Comparison of ENCODE assay signal across 12 cellular contexts in genomic region chr16:78183886-78184553, GRCh38.
DNase-seq lines count a peak whose midpoint lies in the region; ATAC-seq, FAIRE-seq and TF ChIP-seq lines count a peak whose summit lies in the region.
"Had no signal": no experiment of that assay in that cellular context is flagged by ENCODE, and none has a peak within 500 bp of the region (broad histone marks: within the 10 kb centered on the region; RNA-seq: fewer than 3 reads in every experiment).

No MANE protein-coding gene starts in this region.

- TF ChIP-seq EP300 in HepG2 (IDR thresholded peaks at IDR 0.05; ENCODE audit: low read depth in 2 of 2, low read length in 2 of 2) (no peak), HepG2 (CRISPR knock-in tag; IDR thresholded peaks at IDR 0.05; ENCODE audit: borderline replicate concordance) (no peak)

- intact Hi-C loops in HepG2 (cut with micrococcal nuclease; ENCODE audit: unreplicated experiment) (loop anchor here (10.0 kb wide), 1 partner anchor 59 kb away; no protein-coding TSS in a partner anchor), right lobe of liver (cut with DNase I) (no loop called here), aorta (cut with DNase I) (no loop called here)

- no peak for ATAC-seq in HepG2
- no peak for ATAC-seq in right lobe of liver
- no peak for ATAC-seq in aorta (ENCODE audit: low FRiP score)
- ATAC-seq: heart left ventricle had no signal

- POLR2A ChIA-PET in HepG2 (lab: Yijun Ruan, JAX) = no interaction called here

- H3K27me3 ChIP-seq in HepG2 (ENCODE audit: control insufficient read depth in 1 of 2, insufficient read depth in 2 of 2, low read length in 2 of 2) (no peaks in the 10 kb centered on the region), right lobe of liver (no peaks in the 10 kb centered on the region), aorta (ENCODE audit: control insufficient read depth in 1 of 2, insufficient read depth in 2 of 2, low read length in 1 of 2) (no peaks in the 10 kb centered on the region)
- H3K27me3 ChIP-seq: cardiac muscle cell, heart left ventricle had no signal

- CTCF ChIA-PET in HepG2 (lab: Yijun Ruan, JAX; ENCODE audit: low intra/inter-chr PET ratio, low total read pairs) = no interaction called here

- WGBS in HepG2 (ENCODE audit: low lambda C conversion rate) = 86% methylated on average over 13 of the region's 13 CpGs
- 76% methylated on average over 9 of the region's 13 CpGs for WGBS in right lobe of liver (ENCODE audit: insufficient coverage, low coverage, low lambda C conversion rate, missing lambda C conversion rate)
- 5 to 7% methylated on average over 13 of the region's 13 CpGs for WGBS in aorta, 2 donors

- H3K9me3 ChIP-seq in HepG2 (ENCODE audit: low read length) = no peaks in the 10 kb centered on the region
- no peaks in the 10 kb centered on the region for H3K9me3 ChIP-seq in right lobe of liver
- no peaks in the 10 kb centered on the region for H3K9me3 ChIP-seq in aorta (ENCODE audit: control insufficient read depth, low read length)
- H3K9me3 ChIP-seq: heart left ventricle had no signal

- H4K20me1 ChIP-seq in HepG2 (ENCODE audit: insufficient read depth, low read length) = no peaks in the 10 kb centered on the region

- no peak for TF ChIP-seq CTCF in HepG2 (CRISPR knock-in tag; IDR thresholded peaks at IDR 0.05)
- TF ChIP-seq CTCF in right lobe of liver (IDR thresholded peaks at IDR 0.05) = no peak
- no peak for TF ChIP-seq CTCF in VCaP (conservative IDR thresholded peaks at IDR 0.05)

- no peaks in the 10 kb centered on the region for H3K79me2 ChIP-seq in HepG2 (ENCODE audit: insufficient read depth, low read length)

- peaks cover 37% of the 10 kb centered on the region for H3K4me1 ChIP-seq in HepG2 (ENCODE audit: insufficient read depth, low read length)
- H3K4me1 ChIP-seq in right lobe of liver = no peaks in the 10 kb centered on the region
- H3K4me1 ChIP-seq in aorta (ENCODE audit: control insufficient read depth in 1 of 2, insufficient read depth in 2 of 2, low read length in 2 of 2) = no peaks in the 10 kb centered on the region
- H3K4me1 ChIP-seq: heart left ventricle had no signal

- TF ChIP-seq POLR2A in HepG2 (IDR thresholded peaks at IDR 0.05; ENCODE audit: insufficient read depth in 1 of 2, low read depth in 2 of 2, low read length in 2 of 2) (no peak), right lobe of liver (IDR thresholded peaks at IDR 0.05) (no peak), GM12891 (IDR thresholded peaks at IDR 0.05; ENCODE audit: low read depth, low read length) (no peak)

- no peak overlapping the region for H3K9ac ChIP-seq in HepG2 (ENCODE audit: insufficient read depth, low read depth, low read length)

- FAIRE-seq in HepG2 (lab: Jason Lieb, UNC) (no peak), GM12891 (lab: Jason Lieb, UNC) (no peak)

- TF ChIP-seq RAD21 in HepG2 (CRISPR knock-in tag; IDR thresholded peaks at IDR 0.05) = no peak

- H3K4me3 ChIP-seq in HepG2 (replicated peaks in 1 of 3; ENCODE audit: insufficient read depth in 1 of 3, low read depth in 2 of 3, low read length in 3 of 3) (no peak overlapping the region), right lobe of liver (no peak overlapping the region), aorta (ENCODE audit: low read length in 2 of 2) (peak overlapping the region; percentile 28 to 36)
- H3K4me3 ChIP-seq: cardiac muscle cell, heart left ventricle had no signal

- no peak overlapping the region for H2AFZ ChIP-seq in HepG2 (ENCODE audit: low read length)

- H3K36me3 ChIP-seq in HepG2 (replicated peaks in 1 of 2; ENCODE audit: control insufficient read depth in 1 of 2, insufficient read depth in 2 of 2, low read length in 2 of 2) (no peaks in the 10 kb centered on the region), right lobe of liver (no peaks in the 10 kb centered on the region), aorta (ENCODE audit: control insufficient read depth in 1 of 2, insufficient read depth in 2 of 2, low read length in 1 of 2) (no peaks in the 10 kb centered on the region)
- H3K36me3 ChIP-seq: cardiac muscle cell, heart left ventricle had no signal

- in situ Hi-C loops in HepG2 (cut with HindIII; ENCODE audit: extremely low pct_ligation_motif_present, low pct_unique_long_range_greater_than_20kb) = loop anchor here (5.0 kb wide), 1 partner anchor 52 kb away; no protein-coding TSS in a partner anchor

- DNase-seq in HepG2 (ENCODE audit: low spot score) (no peak), right lobe of liver (no peak), iris pigment epithelial cell (ENCODE audit: low read depth) (peak; percentile 2), aorta (no peak), mesenteric fat pad (ENCODE audit: low spot score) (no peak), GM12891 (ENCODE audit: insufficient read length, low spot score) (no peak)
- DNase-seq in activated CD8-positive, alpha-beta memory T cell treated with anti-CD3 and anti-CD28 coated beads, Interleukin-2, amount 50 U/mL, for 4 hours = no peak
- DNase-seq: heart left ventricle; stimulated activated naive CD4-positive, alpha-beta T cell treated with Interleukin-2 at 50 U/mL for 16 hours; T-helper 2 cell had no signal

- H3K27ac ChIP-seq in HepG2 (ENCODE audit: extremely low read length, insufficient read depth, low read length) = no peak overlapping the region
- no peak overlapping the region for H3K27ac ChIP-seq in right lobe of liver
- peak overlapping the region; percentile 75 for H3K27ac ChIP-seq in VCaP
- no peak overlapping the region for H3K27ac ChIP-seq in aorta (ENCODE audit: low read depth in 1 of 2, low read length in 2 of 2)
- H3K27ac ChIP-seq: cardiac muscle cell, heart left ventricle had no signal

- peak overlapping the region; percentile 9; the same call in 1 of the 2 replicates for H3K4me2 ChIP-seq in HepG2 (ENCODE audit: low read depth, low read length)

- BruUV-seq in HepG2 (replicated peaks; lab: Mats Ljungman, UMichigan) = no TSS peak

TF ChIP-seq in HepG2, 621 proteins besides CTCF, POLR2A, EP300 and RAD21:
- TF ChIP-seq ZBTB25 (CRISPR knock-in tag; IDR thresholded peaks at IDR 0.05) (no peak), ZC3H13 (CRISPR knock-in tag; IDR thresholded peaks at IDR 0.05) (no peak), ATF7 (IDR thresholded peaks at IDR 0.05) (peak; percentile 3; the same call in 1 of the 2 replicates), ATF7 (CRISPR knock-in tag; IDR thresholded peaks at IDR 0.05) (no peak)

TF ChIP-seq in GM12891, 5 proteins besides CTCF, POLR2A, EP300 and RAD21:
- no peak for TF ChIP-seq POLR2AphosphoS5 (IDR thresholded peaks at IDR 0.05; ENCODE audit: low read depth, low read length)
- TF ChIP-seq SPI1 (IDR thresholded peaks at IDR 0.05; ENCODE audit: low read depth, low read length) = no peak
- TF ChIP-seq PAX5 (IDR thresholded peaks at IDR 0.05; ENCODE audit: insufficient read depth, low read length, severe bottlenecking) = no peak
- no peak for TF ChIP-seq TAF1 (IDR thresholded peaks at IDR 0.05; ENCODE audit: low read depth, low read length)
- no peak for TF ChIP-seq POU2F2 (IDR thresholded peaks at IDR 0.05; ENCODE audit: low read depth, low read length)

Comparison
In these comparisons a context has a peak if more than half of its experiments do, and no peak if none do; other contexts are left out.
1. H3K4me3 ChIP-seq: peak in aorta (2 of 2); none in HepG2 (0 of 3) and right lobe of liver (0 of 3).